In genomic region chr3:38224357-38224756, GRCh38 we compare ENCODE assay signal across 2 cellular contexts.
TF ChIP-seq lines count a peak whose summit lies in the region.

No MANE protein-coding gene starts in this region.

TF ChIP-seq in A549, 52 proteins besides CTCF, POLR2A, EP300 and RAD21:
- TF ChIP-seq MAFK (IDR thresholded peaks at IDR 0.05; ENCODE audit: partially characterized antibody) (peak; percentile 95), EHMT2 (IDR thresholded peaks at IDR 0.05; ENCODE audit: low read depth) (no peak), EHF (CRISPR knock-in tag; IDR thresholded peaks at IDR 0.05) (no peak), NR3C1 (IDR thresholded peaks at IDR 0.05) (no peak)

TF ChIP-seq in K562, 482 proteins besides CTCF, POLR2A, EP300 and RAD21:
- TF ChIP-seq MAFK (IDR thresholded peaks at IDR 0.05; ENCODE audit: low read length) (peak; percentile 97), C11orf30 (IDR thresholded peaks at IDR 0.05; ENCODE audit: low read depth) (peak; percentile 89), MAFG (tag; conservative IDR thresholded peaks at IDR 0.05) (peak; percentile 84), ZNF316 (IDR thresholded peaks at IDR 0.05) (peak; percentile 97), ZNF274 (IDR thresholded peaks at IDR 0.05; ENCODE audit: borderline replicate concordance, low read depth, low read length) (no peak), ZBTB8A (IDR thresholded peaks at IDR 0.05; ENCODE audit: partially characterized antibody) (no peak), MAFF (IDR thresholded peaks at IDR 0.05; ENCODE audit: low read length) (peak; percentile 96), TCF7L2 (IDR thresholded peaks at IDR 0.05; ENCODE audit: low read depth, low read length) (no peak), SRSF1 (IDR thresholded peaks at IDR 0.05; ENCODE audit: low read depth, low read length) (no peak), ZNF232 (CRISPR knock-in tag; IDR thresholded peaks at IDR 0.05) (no peak), FOXM1 (IDR thresholded peaks at IDR 0.05; ENCODE audit: low read depth) (no peak), FOXM1 (CRISPR knock-in tag; IDR thresholded peaks at IDR 0.05; ENCODE audit: low read depth) (no peak)
- TF ChIP-seq, protein P1, sequence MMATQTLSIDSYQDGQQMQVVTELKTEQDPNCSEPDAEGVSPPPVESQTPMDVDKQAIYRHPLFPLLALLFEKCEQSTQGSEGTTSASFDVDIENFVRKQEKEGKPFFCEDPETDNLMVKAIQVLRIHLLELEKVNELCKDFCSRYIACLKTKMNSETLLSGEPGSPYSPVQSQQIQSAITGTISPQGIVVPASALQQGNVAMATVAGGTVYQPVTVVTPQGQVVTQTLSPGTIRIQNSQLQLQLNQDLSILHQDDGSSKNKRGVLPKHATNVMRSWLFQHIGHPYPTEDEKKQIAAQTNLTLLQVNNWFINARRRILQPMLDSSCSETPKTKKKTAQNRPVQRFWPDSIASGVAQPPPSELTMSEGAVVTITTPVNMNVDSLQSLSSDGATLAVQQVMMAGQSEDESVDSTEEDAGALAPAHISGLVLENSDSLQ (IDR thresholded peaks at IDR 0.05) = no peak
